Comparison of ENCODE assay signal across 11 cellular contexts in the genomic region with DNA sequence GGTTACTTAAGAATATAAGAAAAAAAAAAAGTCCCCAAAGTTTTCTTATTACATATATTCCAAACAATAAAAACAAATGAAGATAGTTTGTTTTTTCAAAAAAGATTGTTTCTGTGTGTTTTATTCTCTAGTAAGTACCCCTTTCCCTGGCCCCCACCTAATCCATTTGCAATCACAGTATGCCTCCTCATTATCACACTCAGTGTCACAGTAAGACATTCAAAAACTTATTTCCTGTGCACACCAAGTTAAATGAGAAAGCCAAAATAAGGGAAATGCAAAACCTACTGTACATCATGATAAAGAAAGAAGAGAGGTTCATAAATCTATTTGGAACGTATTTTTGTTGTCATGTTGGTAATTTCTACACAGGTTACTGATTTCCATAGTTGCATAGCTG.
A peak's percentile ranks its signal among the peaks of the same experiment; 100 is the strongest.
DNase-seq lines count a peak whose midpoint lies in the region; ATAC-seq and TF ChIP-seq lines count a peak whose summit lies in the region.
"Had no signal": no experiment of that assay in that cellular context is flagged by ENCODE, and none has a peak within 500 bp of the region (broad histone marks: within the 10 kb centered on the region; RNA-seq: fewer than 3 reads in every experiment).

No MANE protein-coding gene starts in this region.

- ATAC-seq in heart right ventricle (peak in 1 of 8 donors; percentile 29), Right ventricle myocardium superior (ENCODE audit: poor library complexity) (no peak), HG02981 (IDR thresholded peaks at IDR 0.05; ENCODE audit: unreplicated experiment) (peak; percentile 45)
- ATAC-seq in stimulated activated naive CD8-positive, alpha-beta T cell treated with anti-CD3 and anti-CD28 coated beads, Interleukin-15, amount 100 ng/mL, for 72 hours, result no peak
- ATAC-seq: left ventricle myocardium superior had no signal

- peak overlapping the region; percentile 93 for H3K27ac Mint-ChIP-seq in activated T-helper 2 cell treated with anti-CD3 and anti-CD28 coated beads, Interferon-gamma antibody, Interleukin-2, Interleukin-4, amounts not matched to agents 10 μg/mL and 5 μg/mL and 100 μg/mL, durations not matched to agents 14 hours and 24 hours and 36 hours
- H3K27ac Mint-ChIP-seq in stimulated activated naive CD8-positive, alpha-beta T cell treated with anti-CD3 and anti-CD28 coated beads, Interleukin-15, amount 100 ng/mL, for 72 hours, result peak overlapping the region; percentile 92 to 94

- peaks cover 0 to 5% (median 0%) of the 10 kb centered on the region in 9 donors for H3K36me3 ChIP-seq in heart right ventricle
- H3K36me3 ChIP-seq in adrenal gland (replicated peaks in 1 of 2), result no peaks in the 10 kb centered on the region

- H3K4me1 ChIP-seq in heart right ventricle (peaks cover 0 to 56% (median 14%) of the 10 kb centered on the region in 9 donors), adrenal gland (replicated peaks in 1 of 2) (no peaks in the 10 kb centered on the region)

- H3K27me3 ChIP-seq in heart right ventricle (no peaks in the 10 kb centered on the region), adrenal gland (no peaks in the 10 kb centered on the region)

- H3K4me3 ChIP-seq in heart right ventricle (no peak overlapping the region), adrenal gland (no peak overlapping the region)

- TF ChIP-seq CTCF in heart right ventricle (IDR thresholded peaks at IDR 0.05) (no peak), adrenal gland (IDR thresholded peaks at IDR 0.05) (no peak)

- no peak for DNase-seq in heart right ventricle
- no peak for DNase-seq in Right ventricle myocardium superior
- no peak for DNase-seq in activated T-helper 2 cell treated with anti-CD3 and anti-CD28 coated beads, Interferon-gamma antibody, Interleukin-2, Interleukin-4, amounts not matched to agents 10 μg/mL and 5 μg/mL and 100 μg/mL, durations not matched to agents 14 hours and 24 hours and 36 hours (ENCODE audit: low spot score)
- no peak for DNase-seq in stimulated activated naive CD8-positive, alpha-beta T cell treated with anti-CD3 and anti-CD28 coated beads, Interleukin-15, amount 100 ng/mL, for 72 hours
- no peak for DNase-seq in hippocampal formation (lab: John Stamatoyannopoulos, UW)
- no peak for DNase-seq in DMS 273 treated with DMSO at 0.1 percent for 48 hours (lab: John Stamatoyannopoulos, UW)
- DNase-seq in adrenal gland, result no peak
- DNase-seq: left ventricle myocardium superior had no signal

- peaks cover 71% of the 10 kb centered on the region for H3K4me1 Mint-ChIP-seq in activated T-helper 2 cell treated with anti-CD3 and anti-CD28 coated beads, Interferon-gamma antibody, Interleukin-2, Interleukin-4, amounts not matched to agents 10 μg/mL and 5 μg/mL and 100 μg/mL, durations not matched to agents 14 hours and 24 hours and 36 hours (ENCODE audit: low read depth)
- H3K4me1 Mint-ChIP-seq in stimulated activated naive CD8-positive, alpha-beta T cell treated with anti-CD3 and anti-CD28 coated beads, Interleukin-15, amount 100 ng/mL, for 72 hours, result peaks cover 59% of the 10 kb centered on the region

- H3K9me3 ChIP-seq in heart right ventricle (no peaks in the 10 kb centered on the region), adrenal gland (replicated peaks in 1 of 3) (no peaks in the 10 kb centered on the region)

- H3K36me3 Mint-ChIP-seq in activated T-helper 2 cell treated with anti-CD3 and anti-CD28 coated beads, Interferon-gamma antibody, Interleukin-2, Interleukin-4, amounts not matched to agents 10 μg/mL and 5 μg/mL and 100 μg/mL, durations not matched to agents 14 hours and 24 hours and 36 hours (ENCODE audit: low read depth), result peaks cover 63% of the 10 kb centered on the region

- H3K27ac ChIP-seq in heart right ventricle (peak overlapping the region in 7 of 10 donors; percentile 7 to 65 (median 56)), adrenal gland (no peak overlapping the region)
- H3K27ac ChIP-seq: C4-2B, RWPE1 had no signal

- WGBS in heart right ventricle, 2 donors, result 32 to 34% methylated on average over 1 of the region's 1 CpG
- 22 to 49% (median 33%) methylated on average over 1 of the region's 1 CpG for WGBS in adrenal gland, 4 donors

- intact Hi-C loops in heart right ventricle (cut with DNase I) (loop anchor here in 3 of 10 donors (5.0 to 10.0 kb wide), 3 partner anchors 52 to 64 kb away; partner anchors contain the start of gene ST8SIA4 (in 2 of the 3)), Right ventricle myocardium superior (cut with DNase I) (no loop called here), adrenal gland (cut with DNase I) (no loop called here)
- intact Hi-C loops in activated T-helper 2 cell treated with anti-CD3 and anti-CD28 coated beads, Interferon-gamma antibody, Interleukin-2, Interleukin-4, amounts not matched to agents 10 μg/mL and 5 μg/mL and 100 μg/mL, durations not matched to agents 14 hours and 24 hours and 36 hours (cut with micrococcal nuclease), result loop anchor here (1.0 to 2.0 kb wide), 7 partner anchors 9 to 60 kb away; no protein-coding TSS in a partner anchor

- no peaks in the 10 kb centered on the region for H3K9me3 Mint-ChIP-seq in activated T-helper 2 cell treated with anti-CD3 and anti-CD28 coated beads, Interferon-gamma antibody, Interleukin-2, Interleukin-4, amounts not matched to agents 10 μg/mL and 5 μg/mL and 100 μg/mL, durations not matched to agents 14 hours and 24 hours and 36 hours
- H3K9me3 Mint-ChIP-seq in stimulated activated naive CD8-positive, alpha-beta T cell treated with anti-CD3 and anti-CD28 coated beads, Interleukin-15, amount 100 ng/mL, for 72 hours, result peaks cover 0 to 5% of the 10 kb centered on the region in 2 donors

- peak overlapping the region; percentile 62 for H3K4me3 Mint-ChIP-seq in activated T-helper 2 cell treated with anti-CD3 and anti-CD28 coated beads, Interferon-gamma antibody, Interleukin-2, Interleukin-4, amounts not matched to agents 10 μg/mL and 5 μg/mL and 100 μg/mL, durations not matched to agents 14 hours and 24 hours and 36 hours (ENCODE audit: low read depth)
- H3K4me3 Mint-ChIP-seq in stimulated activated naive CD8-positive, alpha-beta T cell treated with anti-CD3 and anti-CD28 coated beads, Interleukin-15, amount 100 ng/mL, for 72 hours, result peak overlapping the region; percentile 76 to 77

- TF ChIP-seq POLR2A in adrenal gland (IDR thresholded peaks at IDR 0.05), result no peak

- no peaks in the 10 kb centered on the region for H3K27me3 Mint-ChIP-seq in activated T-helper 2 cell treated with anti-CD3 and anti-CD28 coated beads, Interferon-gamma antibody, Interleukin-2, Interleukin-4, amounts not matched to agents 10 μg/mL and 5 μg/mL and 100 μg/mL, durations not matched to agents 14 hours and 24 hours and 36 hours (ENCODE audit: low read depth)
- no peaks in the 10 kb centered on the region for H3K27me3 Mint-ChIP-seq in stimulated activated naive CD8-positive, alpha-beta T cell treated with anti-CD3 and anti-CD28 coated beads, Interleukin-15, amount 100 ng/mL, for 72 hours

Comparison
In these comparisons a context has a peak if more than half of its experiments do, and no peak if none do; other contexts are left out.
1. H3K27ac ChIP-seq: peak in heart right ventricle (7 of 10); none in adrenal gland (0 of 5).